9 cellular contexts compared by ENCODE assay signal in the genomic region with DNA sequence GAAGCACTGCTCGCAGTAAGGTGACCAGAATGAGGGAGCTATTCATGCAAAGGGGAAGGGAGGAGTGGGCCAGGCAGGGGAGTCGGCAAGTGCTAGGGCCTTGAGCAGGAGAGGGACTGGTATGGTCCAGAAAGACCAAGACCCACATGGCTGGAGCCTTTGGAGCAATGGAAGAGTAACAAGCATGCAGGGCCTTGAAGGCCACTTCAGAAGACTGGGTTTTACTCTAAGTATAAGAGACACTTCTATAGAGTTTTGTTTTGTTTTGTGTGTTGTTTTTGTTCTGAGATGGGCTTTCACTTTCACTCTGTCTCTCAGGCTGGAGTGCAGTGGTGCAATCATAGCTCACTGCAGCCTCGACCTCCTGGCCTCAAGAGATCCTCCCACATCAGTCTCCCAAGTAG. TPM values are rescaled to one million over a fixed set of nuclear protein-coding genes. Genes with fewer than 3 reads are reported as not detected.
DNase-seq lines count a peak whose midpoint lies in the region; ATAC-seq and TF ChIP-seq lines count a peak whose summit lies in the region.
"Had no signal": no experiment of that assay in that cellular context is flagged by ENCODE, and none has a peak within 500 bp of the region (broad histone marks: within the 10 kb centered on the region; RNA-seq: fewer than 3 reads in every experiment).

No MANE protein-coding gene starts in this region.

- DNase-seq in GM06990 (ENCODE audit: extremely low read depth, insufficient read length): no peak
- DNase-seq in central memory CD8-positive, alpha-beta T cell (ENCODE audit: low spot score in 2 of 2): no peak
- no peak for DNase-seq in NCI-H526 (lab: John Stamatoyannopoulos, UW)
- DNase-seq in anterior cingulate cortex (lab: John Stamatoyannopoulos, UW): no peak
- no peak for DNase-seq in A673 (ENCODE audit: low spot score)
- DNase-seq in erythroblast (lab: John Stamatoyannopoulos, UW): no peak

- H3K4me1 Mint-ChIP-seq in central memory CD8-positive, alpha-beta T cell: peaks cover 25% of the 10 kb centered on the region

- BruUV-seq in A673 (replicated peaks; lab: Mats Ljungman, UMichigan): no TSS peak

- H3K4me3 ChIP-seq in GM06990 (replicated peaks; ENCODE audit: low read depth, low read length): peak overlapping the region; percentile 13
- H3K4me3 ChIP-seq in A673 (ENCODE audit: low read depth, low read length, poor library complexity, severe bottlenecking): no peak overlapping the region
- H3K4me3 ChIP-seq: SJSA1 had no signal

- peak overlapping the region; percentile 67 for H3K4me3 Mint-ChIP-seq in central memory CD8-positive, alpha-beta T cell

- peak overlapping the region; percentile 66 for H3K27ac Mint-ChIP-seq in central memory CD8-positive, alpha-beta T cell (ENCODE audit: low read depth)

- intact Hi-C loops in A673 (cut with micrococcal nuclease; ENCODE audit: unreplicated experiment): no loop called here

- ATAC-seq in GM19463 (IDR thresholded peaks at IDR 0.05; ENCODE audit: unreplicated experiment) (peak; percentile 71), HG03432 (IDR thresholded peaks at IDR 0.05; ENCODE audit: unreplicated experiment) (peak; percentile 74)
- ATAC-seq in central memory CD8-positive, alpha-beta T cell (replicated peaks; ENCODE audit: extremely low read depth, poor library complexity, severe bottlenecking): peak; percentile 36

- H3K27me3 ChIP-seq in GM06990 (replicated peaks; ENCODE audit: control insufficient read depth, insufficient read depth, low read length): no peaks in the 10 kb centered on the region
- no peaks in the 10 kb centered on the region for H3K27me3 ChIP-seq in A673 (replicated peaks; ENCODE audit: insufficient read depth, low read depth, low read length, poor library complexity)
- H3K27me3 ChIP-seq: SJSA1 had no signal

- H3K9me3 ChIP-seq in A673 (ENCODE audit: low read depth, low read length, poor library complexity, severe bottlenecking): no peaks in the 10 kb centered on the region
- H3K9me3 ChIP-seq: SJSA1 had no signal

- H3K27ac ChIP-seq in A673 (ENCODE audit: low read depth, low read length, poor library complexity, severe bottlenecking): no peak overlapping the region
- H3K27ac ChIP-seq: SJSA1 had no signal

- TF ChIP-seq CTCF in GM06990 (IDR thresholded peaks at IDR 0.05; ENCODE audit: insufficient read depth, low read length, poor library complexity, severe bottlenecking): no peak
- TF ChIP-seq CTCF in A673 (conservative IDR thresholded peaks at IDR 0.05; ENCODE audit: low read depth, low read length): no peak

- POLR2A ChIA-PET in A673 (lab: Charles Lee; ENCODE audit: low non-redundant PET): no interaction called here

- H3K36me3 Mint-ChIP-seq in central memory CD8-positive, alpha-beta T cell (ENCODE audit: insufficient read depth): peaks cover 2% of the 10 kb centered on the region

- H3K9me3 Mint-ChIP-seq in central memory CD8-positive, alpha-beta T cell: peaks cover 13% of the 10 kb centered on the region

- no peaks in the 10 kb centered on the region for H3K4me1 ChIP-seq in A673 (ENCODE audit: insufficient read depth, low read length, poor library complexity, severe bottlenecking)

- CTCF ChIA-PET in A673 (lab: Charles Lee): no interaction called here

- TF ChIP-seq POLR2A in erythroblast (IDR thresholded peaks at IDR 0.05; ENCODE audit: low read length): no peak

- no peaks in the 10 kb centered on the region for H3K36me3 ChIP-seq in GM06990 (ENCODE audit: control insufficient read depth, insufficient read depth, low read length)
- H3K36me3 ChIP-seq in A673 (ENCODE audit: insufficient read depth, low read length, poor library complexity, severe bottlenecking): no peaks in the 10 kb centered on the region
- H3K36me3 ChIP-seq: SJSA1 had no signal

- H3K27me3 Mint-ChIP-seq in central memory CD8-positive, alpha-beta T cell: no peaks in the 10 kb centered on the region

RNA-seq across cellular contexts. Expression of gene BFSP2, which starts 42.0 kb away (rescaled TPM):
- total RNA-seq in A673 (2021): not detected in 2 replicates
- total RNA-seq: SJSA1 had no signal
